1 cellular context compared by ENCODE assay signal in genomic region chr12:25690996-25691864, GRCh38.
TF ChIP-seq lines count a peak whose summit lies in the region.

No MANE protein-coding gene starts in this region.

TF ChIP-seq in K562, 482 proteins besides CTCF, POLR2A, EP300 and RAD21 (continued from another document and continues in another):
- TF ChIP-seq, protein P1, sequence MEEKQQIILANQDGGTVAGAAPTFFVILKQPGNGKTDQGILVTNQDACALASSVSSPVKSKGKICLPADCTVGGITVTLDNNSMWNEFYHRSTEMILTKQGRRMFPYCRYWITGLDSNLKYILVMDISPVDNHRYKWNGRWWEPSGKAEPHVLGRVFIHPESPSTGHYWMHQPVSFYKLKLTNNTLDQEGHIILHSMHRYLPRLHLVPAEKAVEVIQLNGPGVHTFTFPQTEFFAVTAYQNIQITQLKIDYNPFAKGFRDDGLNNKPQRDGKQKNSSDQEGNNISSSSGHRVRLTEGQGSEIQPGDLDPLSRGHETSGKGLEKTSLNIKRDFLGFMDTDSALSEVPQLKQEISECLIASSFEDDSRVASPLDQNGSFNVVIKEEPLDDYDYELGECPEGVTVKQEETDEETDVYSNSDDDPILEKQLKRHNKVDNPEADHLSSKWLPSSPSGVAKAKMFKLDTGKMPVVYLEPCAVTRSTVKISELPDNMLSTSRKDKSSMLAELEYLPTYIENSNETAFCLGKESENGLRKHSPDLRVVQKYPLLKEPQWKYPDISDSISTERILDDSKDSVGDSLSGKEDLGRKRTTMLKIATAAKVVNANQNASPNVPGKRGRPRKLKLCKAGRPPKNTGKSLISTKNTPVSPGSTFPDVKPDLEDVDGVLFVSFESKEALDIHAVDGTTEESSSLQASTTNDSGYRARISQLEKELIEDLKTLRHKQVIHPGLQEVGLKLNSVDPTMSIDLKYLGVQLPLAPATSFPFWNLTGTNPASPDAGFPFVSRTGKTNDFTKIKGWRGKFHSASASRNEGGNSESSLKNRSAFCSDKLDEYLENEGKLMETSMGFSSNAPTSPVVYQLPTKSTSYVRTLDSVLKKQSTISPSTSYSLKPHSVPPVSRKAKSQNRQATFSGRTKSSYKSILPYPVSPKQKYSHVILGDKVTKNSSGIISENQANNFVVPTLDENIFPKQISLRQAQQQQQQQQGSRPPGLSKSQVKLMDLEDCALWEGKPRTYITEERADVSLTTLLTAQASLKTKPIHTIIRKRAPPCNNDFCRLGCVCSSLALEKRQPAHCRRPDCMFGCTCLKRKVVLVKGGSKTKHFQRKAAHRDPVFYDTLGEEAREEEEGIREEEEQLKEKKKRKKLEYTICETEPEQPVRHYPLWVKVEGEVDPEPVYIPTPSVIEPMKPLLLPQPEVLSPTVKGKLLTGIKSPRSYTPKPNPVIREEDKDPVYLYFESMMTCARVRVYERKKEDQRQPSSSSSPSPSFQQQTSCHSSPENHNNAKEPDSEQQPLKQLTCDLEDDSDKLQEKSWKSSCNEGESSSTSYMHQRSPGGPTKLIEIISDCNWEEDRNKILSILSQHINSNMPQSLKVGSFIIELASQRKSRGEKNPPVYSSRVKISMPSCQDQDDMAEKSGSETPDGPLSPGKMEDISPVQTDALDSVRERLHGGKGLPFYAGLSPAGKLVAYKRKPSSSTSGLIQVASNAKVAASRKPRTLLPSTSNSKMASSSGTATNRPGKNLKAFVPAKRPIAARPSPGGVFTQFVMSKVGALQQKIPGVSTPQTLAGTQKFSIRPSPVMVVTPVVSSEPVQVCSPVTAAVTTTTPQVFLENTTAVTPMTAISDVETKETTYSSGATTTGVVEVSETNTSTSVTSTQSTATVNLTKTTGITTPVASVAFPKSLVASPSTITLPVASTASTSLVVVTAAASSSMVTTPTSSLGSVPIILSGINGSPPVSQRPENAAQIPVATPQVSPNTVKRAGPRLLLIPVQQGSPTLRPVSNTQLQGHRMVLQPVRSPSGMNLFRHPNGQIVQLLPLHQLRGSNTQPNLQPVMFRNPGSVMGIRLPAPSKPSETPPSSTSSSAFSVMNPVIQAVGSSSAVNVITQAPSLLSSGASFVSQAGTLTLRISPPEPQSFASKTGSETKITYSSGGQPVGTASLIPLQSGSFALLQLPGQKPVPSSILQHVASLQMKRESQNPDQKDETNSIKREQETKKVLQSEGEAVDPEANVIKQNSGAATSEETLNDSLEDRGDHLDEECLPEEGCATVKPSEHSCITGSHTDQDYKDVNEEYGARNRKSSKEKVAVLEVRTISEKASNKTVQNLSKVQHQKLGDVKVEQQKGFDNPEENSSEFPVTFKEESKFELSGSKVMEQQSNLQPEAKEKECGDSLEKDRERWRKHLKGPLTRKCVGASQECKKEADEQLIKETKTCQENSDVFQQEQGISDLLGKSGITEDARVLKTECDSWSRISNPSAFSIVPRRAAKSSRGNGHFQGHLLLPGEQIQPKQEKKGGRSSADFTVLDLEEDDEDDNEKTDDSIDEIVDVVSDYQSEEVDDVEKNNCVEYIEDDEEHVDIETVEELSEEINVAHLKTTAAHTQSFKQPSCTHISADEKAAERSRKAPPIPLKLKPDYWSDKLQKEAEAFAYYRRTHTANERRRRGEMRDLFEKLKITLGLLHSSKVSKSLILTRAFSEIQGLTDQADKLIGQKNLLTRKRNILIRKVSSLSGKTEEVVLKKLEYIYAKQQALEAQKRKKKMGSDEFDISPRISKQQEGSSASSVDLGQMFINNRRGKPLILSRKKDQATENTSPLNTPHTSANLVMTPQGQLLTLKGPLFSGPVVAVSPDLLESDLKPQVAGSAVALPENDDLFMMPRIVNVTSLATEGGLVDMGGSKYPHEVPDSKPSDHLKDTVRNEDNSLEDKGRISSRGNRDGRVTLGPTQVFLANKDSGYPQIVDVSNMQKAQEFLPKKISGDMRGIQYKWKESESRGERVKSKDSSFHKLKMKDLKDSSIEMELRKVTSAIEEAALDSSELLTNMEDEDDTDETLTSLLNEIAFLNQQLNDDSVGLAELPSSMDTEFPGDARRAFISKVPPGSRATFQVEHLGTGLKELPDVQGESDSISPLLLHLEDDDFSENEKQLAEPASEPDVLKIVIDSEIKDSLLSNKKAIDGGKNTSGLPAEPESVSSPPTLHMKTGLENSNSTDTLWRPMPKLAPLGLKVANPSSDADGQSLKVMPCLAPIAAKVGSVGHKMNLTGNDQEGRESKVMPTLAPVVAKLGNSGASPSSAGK (IDR thresholded peaks at IDR 0.05), result peak; percentile 19; the same call in 1 of the 2 replicates
- no peak for TF ChIP-seq NRF1 (conservative IDR thresholded peaks at IDR 0.05 in 1 of 2, IDR thresholded peaks at IDR 0.05 in 1 of 2)
- no peak for TF ChIP-seq VEZF1 (CRISPR knock-in tag; IDR thresholded peaks at IDR 0.05)
- TF ChIP-seq CREB1 (IDR thresholded peaks at IDR 0.05), result no peak
- TF ChIP-seq CREB1 (CRISPR knock-in tag; IDR thresholded peaks at IDR 0.05), result no peak
- no peak for TF ChIP-seq ZBTB8A (IDR thresholded peaks at IDR 0.05; ENCODE audit: partially characterized antibody)
- TF ChIP-seq ZNF449 (CRISPR knock-in tag; IDR thresholded peaks at IDR 0.05), result peak; percentile 47; the same call in 1 of the 2 replicates
- TF ChIP-seq, protein P2, sequence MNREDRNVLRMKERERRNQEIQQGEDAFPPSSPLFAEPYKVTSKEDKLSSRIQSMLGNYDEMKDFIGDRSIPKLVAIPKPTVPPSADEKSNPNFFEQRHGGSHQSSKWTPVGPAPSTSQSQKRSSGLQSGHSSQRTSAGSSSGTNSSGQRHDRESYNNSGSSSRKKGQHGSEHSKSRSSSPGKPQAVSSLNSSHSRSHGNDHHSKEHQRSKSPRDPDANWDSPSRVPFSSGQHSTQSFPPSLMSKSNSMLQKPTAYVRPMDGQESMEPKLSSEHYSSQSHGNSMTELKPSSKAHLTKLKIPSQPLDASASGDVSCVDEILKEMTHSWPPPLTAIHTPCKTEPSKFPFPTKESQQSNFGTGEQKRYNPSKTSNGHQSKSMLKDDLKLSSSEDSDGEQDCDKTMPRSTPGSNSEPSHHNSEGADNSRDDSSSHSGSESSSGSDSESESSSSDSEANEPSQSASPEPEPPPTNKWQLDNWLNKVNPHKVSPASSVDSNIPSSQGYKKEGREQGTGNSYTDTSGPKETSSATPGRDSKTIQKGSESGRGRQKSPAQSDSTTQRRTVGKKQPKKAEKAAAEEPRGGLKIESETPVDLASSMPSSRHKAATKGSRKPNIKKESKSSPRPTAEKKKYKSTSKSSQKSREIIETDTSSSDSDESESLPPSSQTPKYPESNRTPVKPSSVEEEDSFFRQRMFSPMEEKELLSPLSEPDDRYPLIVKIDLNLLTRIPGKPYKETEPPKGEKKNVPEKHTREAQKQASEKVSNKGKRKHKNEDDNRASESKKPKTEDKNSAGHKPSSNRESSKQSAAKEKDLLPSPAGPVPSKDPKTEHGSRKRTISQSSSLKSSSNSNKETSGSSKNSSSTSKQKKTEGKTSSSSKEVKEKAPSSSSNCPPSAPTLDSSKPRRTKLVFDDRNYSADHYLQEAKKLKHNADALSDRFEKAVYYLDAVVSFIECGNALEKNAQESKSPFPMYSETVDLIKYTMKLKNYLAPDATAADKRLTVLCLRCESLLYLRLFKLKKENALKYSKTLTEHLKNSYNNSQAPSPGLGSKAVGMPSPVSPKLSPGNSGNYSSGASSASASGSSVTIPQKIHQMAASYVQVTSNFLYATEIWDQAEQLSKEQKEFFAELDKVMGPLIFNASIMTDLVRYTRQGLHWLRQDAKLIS (CRISPR knock-in tag; IDR thresholded peaks at IDR 0.05), result no peak; the same call in 1 of the 2 replicates
- TF ChIP-seq ZNF197 (CRISPR knock-in tag; IDR thresholded peaks at IDR 0.05; ENCODE audit: low read depth), result peak; percentile 47
- TF ChIP-seq SRSF7 (optimal IDR thresholded peaks at IDR 0.05; ENCODE audit: low read depth, low read length), result no peak
- no peak for TF ChIP-seq MEF2A (IDR thresholded peaks at IDR 0.05; ENCODE audit: control insufficient read depth, low read depth, low read length)
- no peak for TF ChIP-seq MYBL2 (IDR thresholded peaks at IDR 0.05; ENCODE audit: low read depth)
- TF ChIP-seq MYBL2 (CRISPR knock-in tag; IDR thresholded peaks at IDR 0.05; ENCODE audit: borderline replicate concordance), result no peak
- TF ChIP-seq CXXC5 (CRISPR knock-in tag; IDR thresholded peaks at IDR 0.05), result peak; percentile 37; the same call in 1 of the 2 replicates
- TF ChIP-seq SPI1 (IDR thresholded peaks at IDR 0.05; ENCODE audit: borderline replicate concordance, low read depth, low read length), result peak; percentile 37; the same call in 1 of the 2 replicates
- TF ChIP-seq FOSL1 (tag; conservative IDR thresholded peaks at IDR 0.05), result peak; percentile 44; the same call in 1 of the 2 replicates
- 0 out of 2 replicates have a peak, but pooled peaks have one; percentile 38 for TF ChIP-seq NFRKB (IDR thresholded peaks at IDR 0.05; ENCODE audit: low read depth)
- no peak for TF ChIP-seq MEIS2 (IDR thresholded peaks at IDR 0.05; ENCODE audit: partially characterized antibody)
- TF ChIP-seq, protein P3, sequence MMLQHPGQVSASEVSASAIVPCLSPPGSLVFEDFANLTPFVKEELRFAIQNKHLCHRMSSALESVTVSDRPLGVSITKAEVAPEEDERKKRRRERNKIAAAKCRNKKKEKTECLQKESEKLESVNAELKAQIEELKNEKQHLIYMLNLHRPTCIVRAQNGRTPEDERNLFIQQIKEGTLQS (IDR thresholded peaks at IDR 0.05), result peak; percentile 25; the same call in 1 of the 2 replicates
- TF ChIP-seq, protein P3 (CRISPR knock-in tag; conservative IDR thresholded peaks at IDR 0.05), result no peak
- TF ChIP-seq ZBTB40 (IDR thresholded peaks at IDR 0.05), result no peak
- no peak for TF ChIP-seq ZBTB40 (CRISPR knock-in tag; IDR thresholded peaks at IDR 0.05)
